13 cellular contexts compared by ENCODE assay signal in genomic region chr2:230459213-230459612, GRCh38. TPM values are rescaled to one million over a fixed set of nuclear protein-coding genes. Genes with fewer than 3 reads are reported as not detected.
DNase-seq lines count a peak whose midpoint lies in the region; ATAC-seq and TF ChIP-seq lines count a peak whose summit lies in the region.
"Had no signal": no experiment of that assay in that cellular context is flagged by ENCODE, and none has a peak within 500 bp of the region (broad histone marks: within the 10 kb centered on the region; RNA-seq: fewer than 3 reads in every experiment).

No MANE protein-coding gene starts in this region.

- ATAC-seq in CD4-positive, alpha-beta T cell (ENCODE audit: poor library complexity), result no peak
- ATAC-seq in T-cell (replicated peaks in 1 of 4) (no peak), memory B cell (ENCODE audit: low read depth) (no peak)

- intact Hi-C loops in CD4-positive, alpha-beta T cell (cut with DNase I, micrococcal nuclease), result no loop called here
- intact Hi-C loops in tibial artery (cut with DNase I; ENCODE audit: low total_unique reads), result no loop called here

- no peaks in the 10 kb centered on the region for H3K27me3 ChIP-seq in CD4-positive, alpha-beta T cell (ENCODE audit: control insufficient read depth, insufficient read depth, low read length)
- H3K27me3 ChIP-seq in HL-60 (ENCODE audit: insufficient read depth, poor library complexity, severe bottlenecking) (no peaks in the 10 kb centered on the region), tibial artery (no peaks in the 10 kb centered on the region)
- H3K27me3 ChIP-seq: BLaER1 had no signal

- no peak overlapping the region for H3K27ac ChIP-seq in CD4-positive, alpha-beta T cell (ENCODE audit: low read depth, low read length)
- H3K27ac ChIP-seq in HL-60 (replicated peaks) (peak overlapping the region; percentile 80), tibial artery (no peak overlapping the region)
- H3K27ac ChIP-seq: BLaER1 had no signal

- H3K4me3 Mint-ChIP-seq in CD4-positive, alpha-beta T cell, result no peak overlapping the region
- no peak overlapping the region for H3K4me3 Mint-ChIP-seq in T-cell
- H3K4me3 Mint-ChIP-seq in memory B cell, result no peak overlapping the region

- no peaks in the 10 kb centered on the region for H3K4me1 ChIP-seq in tibial artery

- H3K9me3 ChIP-seq in CD4-positive, alpha-beta T cell (ENCODE audit: control insufficient read depth, low read length), result no peaks in the 10 kb centered on the region
- no peaks in the 10 kb centered on the region for H3K9me3 ChIP-seq in tibial artery

- TF ChIP-seq CTCF in CD4-positive, alpha-beta T cell (IDR thresholded peaks at IDR 0.05), result no peak
- TF ChIP-seq CTCF in HL-60 (IDR thresholded peaks at IDR 0.05; ENCODE audit: insufficient read depth, low read length), result no peak
- TF ChIP-seq CTCF in tibial artery (IDR thresholded peaks at IDR 0.05), result no peak

- peaks cover 67% of the 10 kb centered on the region for H3K4me1 Mint-ChIP-seq in CD4-positive, alpha-beta T cell (ENCODE audit: low read depth)
- H3K4me1 Mint-ChIP-seq in T-cell (peaks cover 50 to 66% (median 57%) of the 10 kb centered on the region in 3 donors), memory B cell (peaks cover 58% of the 10 kb centered on the region)

- peak overlapping the region; percentile 27 for H3K27ac Mint-ChIP-seq in CD4-positive, alpha-beta T cell
- H3K27ac Mint-ChIP-seq in T-cell (peak overlapping the region; percentile 76 to 78), memory B cell (peak overlapping the region; percentile 53)

- H3K36me3 Mint-ChIP-seq in CD4-positive, alpha-beta T cell (ENCODE audit: low read depth), result peaks cover 99% of the 10 kb centered on the region
- H3K36me3 Mint-ChIP-seq in T-cell (peaks cover 85% of the 10 kb centered on the region), memory B cell (peaks cover 72% of the 10 kb centered on the region)

- POLR2A ChIA-PET in CD4-positive, alpha-beta T cell (lab: Charles Lee), result no interaction called here
- POLR2A ChIA-PET in T-cell (lab: Charles Lee), result no interaction called here

- peaks cover 8% of the 10 kb centered on the region for H3K9me3 Mint-ChIP-seq in CD4-positive, alpha-beta T cell
- peaks cover 3 to 8% (median 7%) of the 10 kb centered on the region in 3 donors for H3K9me3 Mint-ChIP-seq in T-cell
- H3K9me3 Mint-ChIP-seq in memory B cell, result peaks cover 9% of the 10 kb centered on the region

- H3K4me3 ChIP-seq in HL-60 (replicated peaks; ENCODE audit: insufficient read depth, low read length) (no peak overlapping the region), tibial artery (no peak overlapping the region)
- H3K4me3 ChIP-seq: BLaER1 had no signal

- H3K27me3 Mint-ChIP-seq in CD4-positive, alpha-beta T cell, result no peaks in the 10 kb centered on the region
- H3K27me3 Mint-ChIP-seq in T-cell (no peaks in the 10 kb centered on the region), memory B cell (no peaks in the 10 kb centered on the region)

- DNase-seq in CD4-positive, alpha-beta T cell, result no peak
- DNase-seq in HL-60 (ENCODE audit: low read depth in 1 of 2, low spot score in 1 of 2) (peak in 1 of 2 experiments; percentile 75), T-cell (no peak), memory B cell (ENCODE audit: low spot score in 2 of 2) (no peak), NCI-H524 treated with DMSO at 0.1 percent for 48 hours (lab: John Stamatoyannopoulos, UW) (no peak), tibial artery (no peak), foreskin melanocyte (no peak)
- DNase-seq: H7, kidney, NCI-H2029 treated with DMSO at 0.1 percent for 48 hours, RPMI8226, T1000 had no signal

- peaks cover 84 to 86% (median 85%) of the 10 kb centered on the region in 3 donors for H3K36me3 ChIP-seq in tibial artery

- CTCF ChIA-PET in CD4-positive, alpha-beta T cell (lab: Charles Lee), result interaction anchor here (1.1 kb wide), 1 partner anchor 26 kb away, joined by 3 read pairs; no protein-coding TSS in a partner anchor
- CTCF ChIA-PET in T-cell (lab: Charles Lee), result interaction anchor here in 1 of 2 donors (0.5 kb wide), 1 partner anchor 656 kb away, joined by 3 read pairs; no protein-coding TSS in a partner anchor

RNA-seq across cellular contexts. Expression of gene SP100, which starts 43.2 kb away (rescaled TPM):
- 100 to 1,000 TPM; 242 to 243 TPM for total RNA-seq in CD4-positive, alpha-beta T cell
- total RNA-seq in T-cell, result 100 to 1,000 TPM; 188 to 271 (median 217) TPM
- total RNA-seq: H7 had no signal

Comparison
In these comparisons a context has a peak if more than half of its experiments do, and no peak if none do; other contexts are left out.
1. H3K27ac Mint-ChIP-seq: peak in every context shown above with its lines; median percentile 77 in T-cell; 53 in memory B cell; 27 in CD4-positive, alpha-beta T cell.